18 cellular contexts compared by ENCODE assay signal in genomic region chr2:214853906-214854305, GRCh38. TPM values are rescaled to one million over a fixed set of nuclear protein-coding genes. Genes with fewer than 3 reads are reported as not detected.
DNase-seq lines count a peak whose midpoint lies in the region; ATAC-seq, FAIRE-seq and TF ChIP-seq lines count a peak whose summit lies in the region.
"Had no signal": no experiment of that assay in that cellular context is flagged by ENCODE, and none has a peak within 500 bp of the region (broad histone marks: within the 10 kb centered on the region; RNA-seq: fewer than 3 reads in every experiment).

No MANE protein-coding gene starts in this region.

- H3K4me1 Mint-ChIP-seq in natural killer cell treated with Interleukin-12 subunit alpha and Interleukin-12 subunit beta and Interleukin-15 and Interleukin-18, amount 100 ng/mL, for 72 hours (ENCODE audit: low read depth in 2 of 2), result no peaks in the 10 kb centered on the region
- H3K4me1 Mint-ChIP-seq: CD14-positive monocyte had no signal

- H3K4me3 Mint-ChIP-seq in natural killer cell treated with Interleukin-12 subunit alpha and Interleukin-12 subunit beta and Interleukin-15 and Interleukin-18, amount 100 ng/mL, for 72 hours, result no peak overlapping the region
- H3K4me3 Mint-ChIP-seq: CD14-positive monocyte; CD8-positive, alpha-beta T cell; H9 had no signal

- H2AFZ ChIP-seq in HepG2 (ENCODE audit: low read length), result no peak overlapping the region

- no peaks in the 10 kb centered on the region for H3K36me3 Mint-ChIP-seq in natural killer cell treated with Interleukin-12 subunit alpha and Interleukin-12 subunit beta and Interleukin-15 and Interleukin-18, amount 100 ng/mL, for 72 hours
- H3K36me3 Mint-ChIP-seq: CD14-positive monocyte; CD8-positive, alpha-beta T cell had no signal

- BruUV-seq in HepG2 (replicated peaks; lab: Mats Ljungman, UMichigan), result no TSS peak

- H3K4me2 ChIP-seq in HepG2 (ENCODE audit: low read depth, low read length), result peak overlapping the region; percentile 60

- no peaks in the 10 kb centered on the region for H3K9me3 ChIP-seq in HepG2 (ENCODE audit: low read length)
- no peaks in the 10 kb centered on the region for H3K9me3 ChIP-seq in right lobe of liver
- H3K9me3 ChIP-seq: Caco-2 had no signal

- TF ChIP-seq CTCF in HepG2 (CRISPR knock-in tag; IDR thresholded peaks at IDR 0.05) (no peak), right lobe of liver (IDR thresholded peaks at IDR 0.05) (no peak)

- TF ChIP-seq EP300 in HepG2 (IDR thresholded peaks at IDR 0.05; ENCODE audit: low read depth in 2 of 2, low read length in 2 of 2) (peak; percentile 78 to 81; a peak in 3 of 4 replicates), HepG2 (CRISPR knock-in tag; IDR thresholded peaks at IDR 0.05; ENCODE audit: borderline replicate concordance) (peak; percentile 61; the same call in 1 of the 2 replicates)

- H3K36me3 ChIP-seq in HepG2 (replicated peaks in 1 of 2; ENCODE audit: control insufficient read depth in 1 of 2, insufficient read depth in 2 of 2, low read length in 2 of 2) (no peaks in the 10 kb centered on the region), right lobe of liver (no peaks in the 10 kb centered on the region)

- POLR2A ChIA-PET in HepG2 (lab: Yijun Ruan, JAX), result interaction anchor here (1.0 kb wide), 1 partner anchor 44 kb away, joined by 4 read pairs; the partner anchor contains the start of gene BARD1

- CTCF ChIA-PET in HepG2 (lab: Yijun Ruan, JAX; ENCODE audit: low intra/inter-chr PET ratio, low total read pairs), result no interaction called here

- peak overlapping the region; percentile 58 for H3K9ac ChIP-seq in HepG2 (ENCODE audit: insufficient read depth, low read depth, low read length)

- TF ChIP-seq POLR2A in HepG2 (IDR thresholded peaks at IDR 0.05; ENCODE audit: insufficient read depth in 1 of 2, low read depth in 2 of 2, low read length in 2 of 2) (no peak), right lobe of liver (IDR thresholded peaks at IDR 0.05) (no peak)

- H3K9me3 Mint-ChIP-seq in natural killer cell treated with Interleukin-12 subunit alpha and Interleukin-12 subunit beta and Interleukin-15 and Interleukin-18, amount 100 ng/mL, for 72 hours, result no peaks in the 10 kb centered on the region
- H3K9me3 Mint-ChIP-seq: CD8-positive, alpha-beta T cell; H9 had no signal

- peak; percentile 70 for FAIRE-seq in HepG2 (lab: Jason Lieb, UNC)
- FAIRE-seq: G401.6, GM12892, GM19239 had no signal

- in situ Hi-C loops in HepG2 (cut with HindIII; ENCODE audit: extremely low pct_ligation_motif_present, low pct_unique_long_range_greater_than_20kb), result no loop called here

- H3K79me2 ChIP-seq in HepG2 (ENCODE audit: insufficient read depth, low read length), result no peaks in the 10 kb centered on the region

- H3K27me3 ChIP-seq in HepG2 (ENCODE audit: control insufficient read depth in 1 of 2, insufficient read depth in 2 of 2, low read length in 2 of 2) (no peaks in the 10 kb centered on the region), right lobe of liver (no peaks in the 10 kb centered on the region)

- no peaks in the 10 kb centered on the region for H4K20me1 ChIP-seq in HepG2 (ENCODE audit: insufficient read depth, low read length)

- H3K27ac Mint-ChIP-seq in natural killer cell treated with Interleukin-12 subunit alpha and Interleukin-12 subunit beta and Interleukin-15 and Interleukin-18, amount 100 ng/mL, for 72 hours, result no peak overlapping the region
- H3K27ac Mint-ChIP-seq: CD14-positive monocyte; CD8-positive, alpha-beta T cell; H9 had no signal

- H3K27ac ChIP-seq in HepG2 (ENCODE audit: extremely low read length, insufficient read depth, low read length) (peak overlapping the region; percentile 76), right lobe of liver (no peak overlapping the region)
- H3K27ac ChIP-seq: 22Rv1 had no signal

- H3K4me3 ChIP-seq in HepG2 (replicated peaks in 1 of 3; ENCODE audit: insufficient read depth in 1 of 3, low read depth in 2 of 3, low read length in 3 of 3) (no peak overlapping the region; a peak in 1 of 6 replicates), right lobe of liver (no peak overlapping the region)

- ATAC-seq in HepG2, result peak; percentile 99
- ATAC-seq in right lobe of liver, result no peak
- peak; percentile 33 for ATAC-seq in left colon
- ATAC-seq in natural killer cell treated with Interleukin-12 subunit alpha and Interleukin-12 subunit beta and Interleukin-15 and Interleukin-18, amount 100 ng/mL, for 72 hours, result no peak
- ATAC-seq: CD8-positive, alpha-beta T cell had no signal

- TF ChIP-seq RAD21 in HepG2 (CRISPR knock-in tag; IDR thresholded peaks at IDR 0.05), result no peak

- H3K27me3 Mint-ChIP-seq in natural killer cell treated with Interleukin-12 subunit alpha and Interleukin-12 subunit beta and Interleukin-15 and Interleukin-18, amount 100 ng/mL, for 72 hours, result no peaks in the 10 kb centered on the region

- peaks cover 34% of the 10 kb centered on the region for H3K4me1 ChIP-seq in HepG2 (ENCODE audit: insufficient read depth, low read length)
- no peaks in the 10 kb centered on the region for H3K4me1 ChIP-seq in right lobe of liver
- H3K4me1 ChIP-seq: Caco-2 had no signal

- intact Hi-C loops in HepG2 (cut with micrococcal nuclease; ENCODE audit: unreplicated experiment) (loop anchor here (1.0 kb wide), 1 partner anchor 45 kb away; the partner anchor contains the start of gene BARD1), right lobe of liver (cut with DNase I) (no loop called here), left colon (cut with DNase I, micrococcal nuclease) (no loop called here)

- 3% methylated on average over 2 of the region's 2 CpGs for WGBS in HepG2 (ENCODE audit: low lambda C conversion rate)
- 63% methylated on average over 2 of the region's 2 CpGs for WGBS in right lobe of liver (ENCODE audit: insufficient coverage, low coverage, low lambda C conversion rate, missing lambda C conversion rate)

- DNase-seq in DMS53 (lab: John Stamatoyannopoulos, UW), result peak; percentile 53
- DNase-seq in DMS53 treated with DMSO at 0.1 percent for 48 hours (lab: John Stamatoyannopoulos, UW; ENCODE audit: unreplicated experiment), result no peak
- peak; percentile 94 for DNase-seq in HepG2 (ENCODE audit: low spot score)
- no peak for DNase-seq in right lobe of liver
- DNase-seq in left colon, result no peak
- DNase-seq in activated naive CD4-positive, alpha-beta T cell treated with anti-CD3 and anti-CD28 coated beads, Interleukin-2, amount 50 U/mL, for 16 hours, result no peak
- no peak for DNase-seq in natural killer cell treated with Interleukin-12 subunit alpha and Interleukin-12 subunit beta and Interleukin-15 and Interleukin-18, amount 100 ng/mL, for 72 hours (ENCODE audit: low spot score)
- DNase-seq: Caco-2; CD8-positive, alpha-beta T cell; DMS79 treated with DMSO at 0.1 percent for 48 hours; EL; GOT3; H9 had no signal

TF ChIP-seq in HepG2, 621 proteins besides CTCF, POLR2A, EP300 and RAD21 (continues in another document):
- TF ChIP-seq, protein P1, sequence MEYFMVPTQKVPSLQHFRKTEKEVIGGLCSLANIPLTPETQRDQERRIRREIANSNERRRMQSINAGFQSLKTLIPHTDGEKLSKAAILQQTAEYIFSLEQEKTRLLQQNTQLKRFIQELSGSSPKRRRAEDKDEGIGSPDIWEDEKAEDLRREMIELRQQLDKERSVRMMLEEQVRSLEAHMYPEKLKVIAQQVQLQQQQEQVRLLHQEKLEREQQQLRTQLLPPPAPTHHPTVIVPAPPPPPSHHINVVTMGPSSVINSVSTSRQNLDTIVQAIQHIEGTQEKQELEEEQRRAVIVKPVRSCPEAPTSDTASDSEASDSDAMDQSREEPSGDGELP (IDR thresholded peaks at IDR 0.05; ENCODE audit: borderline replicate concordance, low read depth), result no peak
- no peak for TF ChIP-seq STAG1 (CRISPR knock-in tag; IDR thresholded peaks at IDR 0.05)
- no peak for TF ChIP-seq HHEX (CRISPR knock-in tag; IDR thresholded peaks at IDR 0.05)
- TF ChIP-seq ZNF740 (CRISPR knock-in tag; IDR thresholded peaks at IDR 0.05), result no peak

RNA-seq across cellular contexts. Expression of gene BARD1, which starts 44.4 kb away (rescaled TPM):
- total RNA-seq in HepG2 (2016; rRNA removed; fragmentation: Illumina TruSeq; extraction: Trizol) (30.4 TPM in 2 replicates), right lobe of liver (1 to 10 TPM; 1.8 to 6.1 (median 2.2) TPM), left colon (10 to 100 TPM; 10.7 to 13.8 TPM)
- 92.7 and 105 TPM in 2 replicates for total RNA-seq in HepG2 (2016; cell fraction: cytosol; rRNA removed; fragmentation: Illumina TruSeq; extraction: Trizol; ENCODE audit: low read depth)
- 26.5 and 31.9 TPM in 2 replicates for total RNA-seq in HepG2 (2016; cell fraction: insoluble cytoplasmic fraction; rRNA removed; fragmentation: Illumina TruSeq; extraction: Trizol)
- 62.7 and 75.1 TPM in 2 replicates for total RNA-seq in HepG2 (2016; cell fraction: membrane; rRNA removed; fragmentation: Illumina TruSeq; extraction: Trizol)
- total RNA-seq in HepG2 (2016; cell fraction: nucleus; rRNA removed; fragmentation: Illumina TruSeq; extraction: Trizol), result 33.2 and 33.6 TPM in 2 replicates
- polyA plus RNA-seq in HepG2 (2011; rRNA removed), result 4.5 and 5.3 TPM in 2 replicates
- polyA plus RNA-seq in HepG2 (2011; cell fraction: cytosol; rRNA removed), result 2.3 and 3.0 TPM in 2 replicates
- 5.4 and 9.1 TPM in 2 replicates for polyA plus RNA-seq in HepG2 (2011; cell fraction: nucleus; rRNA removed)
- 2.4 and 4.6 TPM in 2 replicates for polyA plus RNA-seq in HepG2 (2012)
- polyA plus RNA-seq in HepG2 (2016; cell fraction: cytosol; fragmentation: Illumina TruSeq; extraction: Trizol; ENCODE audit: low read depth), result 0.34 and 0.37 TPM in 2 replicates
- polyA plus RNA-seq in HepG2 (2016; cell fraction: insoluble cytoplasmic fraction; fragmentation: Illumina TruSeq; extraction: Trizol; ENCODE audit: low read depth), result 8.0 and 11.2 TPM in 2 replicates
- 1.1 and 1.4 TPM in 2 replicates for polyA plus RNA-seq in HepG2 (2016; cell fraction: membrane; fragmentation: Illumina TruSeq; extraction: Trizol; ENCODE audit: low read depth)
- 14.8 and 27.4 TPM in 2 replicates for polyA plus RNA-seq in HepG2 (2016; cell fraction: nucleus; fragmentation: Illumina TruSeq; extraction: Trizol; ENCODE audit: insufficient read depth, low read depth)
- polyA minus RNA-seq in HepG2 (2011; rRNA and poly(A)+ RNA removed; ENCODE audit: low replicate concordance), result 20.0 and 42.3 TPM in 2 replicates
- 16.1 TPM in 2 replicates for polyA minus RNA-seq in HepG2 (2011; cell fraction: cytosol; rRNA and poly(A)+ RNA removed)
- 40.0 and 45.3 TPM in 2 replicates for polyA minus RNA-seq in HepG2 (2011; cell fraction: nucleus; rRNA and poly(A)+ RNA removed)
- total RNA-seq in natural killer cell treated with Interleukin-12 subunit alpha and Interleukin-12 subunit beta and Interleukin-15 and Interleukin-18, amount 100 ng/mL, for 72 hours, result 10 to 100 TPM; 23.4 to 52.1 TPM

Comparison
In these comparisons a context has a peak if more than half of its experiments do, and no peak if none do; other contexts are left out.
1. DNase-seq: peak in DMS53 (single experiment) and HepG2 (single experiment); none in DMS53 treated with DMSO at 0.1 percent for 48 hours (single experiment), right lobe of liver (0 of 3), left colon (0 of 2), activated naive CD4-positive, alpha-beta T cell treated with anti-CD3 and anti-CD28 coated beads, Interleukin-2, amount 50 U/mL, for 16 hours (single experiment) and natural killer cell treated with Interleukin-12 subunit alpha and Interleukin-12 subunit beta and Interleukin-15 and Interleukin-18, amount 100 ng/mL, for 72 hours (single experiment).
2. ATAC-seq: peak in HepG2 (single experiment) and left colon (single experiment); none in right lobe of liver (0 of 4) and natural killer cell treated with Interleukin-12 subunit alpha and Interleukin-12 subunit beta and Interleukin-15 and Interleukin-18, amount 100 ng/mL, for 72 hours (0 of 2).